34 cellular contexts compared by ENCODE assay signal in genomic region chr3:169556909-169557308, GRCh38.
"Had no signal": no experiment of that assay in that cellular context is flagged by ENCODE, and none has a peak within 500 bp of the region (broad histone marks: within the 10 kb centered on the region; RNA-seq: fewer than 3 reads in every experiment).

No MANE protein-coding gene starts in this region.

- H3K9me3 Mint-ChIP-seq: activated naive CD4-positive, alpha-beta T cell treated with anti-CD3 and anti-CD28 coated beads for 36 hours; activated naive CD4-positive, alpha-beta T cell treated with anti-CD3 and anti-CD28 coated beads, Interleukin-2, amount 50 U/mL, for 24 hours; activated naive CD8-positive, alpha-beta T cell treated with anti-CD3 and anti-CD28 coated beads for 36 hours; activated naive CD8-positive, alpha-beta T cell treated with anti-CD3 and anti-CD28 coated beads, Interleukin-2, amount 50 U/mL, for 24 hours; activated T-helper 1 cell treated with anti-CD3 and anti-CD28 coated beads, Interleukin-12 subunit alpha, Interleukin-12 subunit beta, Interleukin-2, Interleukin-4 antibody, amounts not matched to agents 30 ng/mL and 10 ng/mL and 1 ng/mL, durations not matched to agents 14 hours and 24 hours and 36 hours; activated T-helper 2 cell treated with anti-CD3 and anti-CD28 coated beads, Interferon-gamma antibody, Interleukin-2, Interleukin-4, amounts not matched to agents 10 μg/mL and 5 μg/mL and 100 μg/mL, durations not matched to agents 14 hours and 24 hours and 36 hours; effector memory CD8-positive, alpha-beta T cell; WTC11 had no signal

- H3K4me3 ChIP-seq: adrenal gland, esophagus muscularis mucosa, gastrocnemius medialis, heart left ventricle had no signal

- H3K36me3 Mint-ChIP-seq: activated CD8-positive, alpha-beta memory T cell treated with anti-CD3 and anti-CD28 coated beads, Interleukin-2, amount 10 ng/mL, durations not matched to agents 7 days and 5 days; activated naive CD4-positive, alpha-beta T cell treated with anti-CD3 and anti-CD28 coated beads, Interleukin-2, amount 50 U/mL, for 24 hours; activated naive CD8-positive, alpha-beta T cell treated with anti-CD3 and anti-CD28 coated beads for 36 hours; WTC11 had no signal

- H3K4me1 Mint-ChIP-seq: activated CD8-positive, alpha-beta memory T cell treated with anti-CD3 and anti-CD28 coated beads, Interleukin-2, amount 10 ng/mL, durations not matched to agents 7 days and 5 days; activated naive CD4-positive, alpha-beta T cell treated with anti-CD3 and anti-CD28 coated beads, Interleukin-2, amount 50 U/mL, for 24 hours; activated naive CD8-positive, alpha-beta T cell treated with anti-CD3 and anti-CD28 coated beads for 36 hours; activated naive CD8-positive, alpha-beta T cell treated with anti-CD3 and anti-CD28 coated beads, Interleukin-2, amount 50 U/mL, for 24 hours had no signal

- FAIRE-seq: astrocyte, colon had no signal

- H3K27ac ChIP-seq: adrenal gland, brain microvascular endothelial cell, esophagus muscularis mucosa, foreskin keratinocyte, gastrocnemius medialis, heart left ventricle, VCaP had no signal

- H3K27me3 Mint-ChIP-seq: activated naive CD4-positive, alpha-beta T cell treated with anti-CD3 and anti-CD28 coated beads, Interleukin-2, amount 50 U/mL, for 24 hours; activated naive CD8-positive, alpha-beta T cell treated with anti-CD3 and anti-CD28 coated beads, Interleukin-2, amount 50 U/mL, for 24 hours; effector memory CD8-positive, alpha-beta T cell had no signal

- H3K4me3 Mint-ChIP-seq: activated CD8-positive, alpha-beta memory T cell treated with anti-CD3 and anti-CD28 coated beads, Interleukin-2, amount 10 ng/mL, durations not matched to agents 7 days and 5 days; activated CD8-positive, alpha-beta T cell treated with anti-CD3 and anti-CD28 coated beads, Interleukin-2, amount 10 ng/mL, durations not matched to agents 7 days and 5 days; activated naive CD4-positive, alpha-beta T cell treated with anti-CD3 and anti-CD28 coated beads for 36 hours; activated naive CD4-positive, alpha-beta T cell treated with anti-CD3 and anti-CD28 coated beads, Interleukin-2, amount 50 U/mL, for 24 hours; activated naive CD8-positive, alpha-beta T cell treated with anti-CD3 and anti-CD28 coated beads for 36 hours; activated naive CD8-positive, alpha-beta T cell treated with anti-CD3 and anti-CD28 coated beads, Interleukin-2, amount 50 U/mL, for 24 hours; activated T-helper 1 cell treated with anti-CD3 and anti-CD28 coated beads, Interleukin-12 subunit alpha, Interleukin-12 subunit beta, Interleukin-2, Interleukin-4 antibody, amounts not matched to agents 30 ng/mL and 10 ng/mL and 1 ng/mL, durations not matched to agents 14 hours and 24 hours and 36 hours; effector memory CD8-positive, alpha-beta T cell; WTC11 had no signal

- H3K27me3 ChIP-seq: adrenal gland, brain microvascular endothelial cell, esophagus muscularis mucosa, foreskin keratinocyte, gastrocnemius medialis, heart left ventricle had no signal

- H3K27ac Mint-ChIP-seq: activated CD8-positive, alpha-beta memory T cell treated with anti-CD3 and anti-CD28 coated beads, Interleukin-2, amount 10 ng/mL, durations not matched to agents 7 days and 5 days; activated CD8-positive, alpha-beta T cell treated with anti-CD3 and anti-CD28 coated beads, Interleukin-2, amount 10 ng/mL, durations not matched to agents 7 days and 5 days; activated naive CD4-positive, alpha-beta T cell treated with anti-CD3 and anti-CD28 coated beads for 36 hours; activated naive CD4-positive, alpha-beta T cell treated with anti-CD3 and anti-CD28 coated beads, Interleukin-2, amount 50 U/mL, for 24 hours; activated naive CD8-positive, alpha-beta T cell treated with anti-CD3 and anti-CD28 coated beads for 36 hours; activated naive CD8-positive, alpha-beta T cell treated with anti-CD3 and anti-CD28 coated beads, Interleukin-2, amount 50 U/mL, for 24 hours; activated T-helper 1 cell treated with anti-CD3 and anti-CD28 coated beads, Interleukin-12 subunit alpha, Interleukin-12 subunit beta, Interleukin-2, Interleukin-4 antibody, amounts not matched to agents 30 ng/mL and 10 ng/mL and 1 ng/mL, durations not matched to agents 14 hours and 24 hours and 36 hours; activated T-helper 2 cell treated with anti-CD3 and anti-CD28 coated beads, Interferon-gamma antibody, Interleukin-2, Interleukin-4, amounts not matched to agents 10 μg/mL and 5 μg/mL and 100 μg/mL, durations not matched to agents 14 hours and 24 hours and 36 hours; effector memory CD8-positive, alpha-beta T cell; WTC11 had no signal

- H3K36me3 ChIP-seq: adrenal gland, brain microvascular endothelial cell, esophagus muscularis mucosa, gastrocnemius medialis, heart left ventricle had no signal

- DNase-seq: activated CD4-positive, alpha-beta T cell treated with anti-CD3 and anti-CD28 coated beads for 1 hour; activated CD4-positive, alpha-beta T cell treated with anti-CD3 and anti-CD28 coated beads for 4 hours; activated CD4-positive, alpha-beta T cell treated with anti-CD3 and anti-CD28 coated beads, Interleukin-2, amount 50 U/mL, for 1 hour; activated CD4-positive, alpha-beta T cell treated with anti-CD3 and anti-CD28 coated beads, Interleukin-2, amount 50 U/mL, for 48 hours; activated CD8-positive, alpha-beta memory T cell treated with anti-CD3 and anti-CD28 coated beads, Interleukin-2, amount 10 ng/mL, durations not matched to agents 7 days and 5 days; activated CD8-positive, alpha-beta memory T cell treated with anti-CD3 and anti-CD28 coated beads, Interleukin-2, amount 50 U/mL, for 4 hours; activated CD8-positive, alpha-beta T cell treated with anti-CD3 and anti-CD28 coated beads, Interleukin-2, amount 10 ng/mL, durations not matched to agents 7 days and 5 days; activated effector memory CD4-positive, alpha-beta T cell treated with anti-CD3 and anti-CD28 coated beads, Interleukin-2, amount 50 U/mL, for 16 hours; activated naive CD4-positive, alpha-beta T cell treated with anti-CD3 and anti-CD28 coated beads for 36 hours; activated naive CD8-positive, alpha-beta T cell treated with anti-CD3 and anti-CD28 coated beads for 36 hours; activated naive CD8-positive, alpha-beta T cell treated with anti-CD3 and anti-CD28 coated beads, Interleukin-2, amount 50 U/mL, for 24 hours; activated T-cell treated with anti-CD3 and anti-CD28 coated beads, Interleukin-2, amount 50 U/mL, for 1 hour; activated T-cell treated with anti-CD3 and anti-CD28 coated beads, Interleukin-2, amount 50 U/mL, for 48 hours; adrenal gland; amygdala; brain microvascular endothelial cell; caudate nucleus; cortex of kidney; dermis blood vessel endothelial cell; effector CD4-positive, alpha-beta T cell; effector memory CD8-positive, alpha-beta T cell; foreskin keratinocyte; gastrocnemius medialis; glutamatergic neuron; T-helper 2 cell had no signal

- H3K4me1 ChIP-seq: adrenal gland, foreskin keratinocyte had no signal

- H3K9me3 ChIP-seq: adrenal gland, esophagus muscularis mucosa, gastrocnemius medialis had no signal

- ATAC-seq: activated CD8-positive, alpha-beta memory T cell treated with anti-CD3 and anti-CD28 coated beads, Interleukin-2, amount 10 ng/mL, durations not matched to agents 7 days and 5 days; activated CD8-positive, alpha-beta T cell treated with anti-CD3 and anti-CD28 coated beads, Interleukin-2, amount 10 ng/mL, durations not matched to agents 7 days and 5 days; activated naive CD8-positive, alpha-beta T cell treated with anti-CD3 and anti-CD28 coated beads, Interleukin-2, amount 50 U/mL, for 24 hours; effector memory CD8-positive, alpha-beta T cell; foreskin keratinocyte; gastrocnemius medialis; heart left ventricle; WTC11 had no signal
